ENCODE assay signal across 35 cellular contexts in the genomic region with DNA sequence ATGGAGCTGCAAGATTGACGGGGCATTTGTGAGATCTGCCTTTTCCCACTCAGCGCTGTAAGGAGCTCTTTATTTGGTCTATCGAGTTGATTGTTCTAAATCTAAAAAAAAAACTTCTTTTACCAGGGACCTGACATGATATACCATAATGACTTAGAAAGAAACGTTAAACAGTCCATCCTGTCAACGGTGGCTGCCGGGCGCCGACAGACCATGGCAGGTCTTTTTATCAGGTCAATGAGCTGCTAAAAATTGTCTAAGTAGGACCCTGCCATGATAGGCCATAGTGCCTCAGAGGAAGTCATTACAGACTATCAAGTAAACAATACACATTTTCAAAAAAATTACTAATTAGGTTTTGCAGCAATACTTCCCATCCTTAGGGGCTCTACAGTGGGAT.
"Had no signal": no experiment of that assay in that cellular context is flagged by ENCODE, and none has a peak within 500 bp of the region (broad histone marks: within the 10 kb centered on the region; RNA-seq: fewer than 3 reads in every experiment).

No MANE protein-coding gene starts in this region.

- H3K36me3 ChIP-seq: MG63 had no signal

- H3K27me3 ChIP-seq: MG63 had no signal

- H3K27ac ChIP-seq: KMS-11 had no signal

- H3K4me3 ChIP-seq: MG63 had no signal

- H3K9me3 ChIP-seq: MG63 had no signal

- H3K9ac ChIP-seq: KMS-11 had no signal

- DNase-seq: Karpas-422, Kasumi-1, KG1, MG63, MM.1S, MV-4-11, NCI-H1048, NCI-H1092, NCI-H1092 treated with DMSO at 0.1 percent for 48 hours, NCI-H1105, NCI-H1105 treated with DMSO at 0.1 percent for 48 hours, NCI-H1417, NCI-H1417 treated with DMSO at 0.1 percent for 48 hours, NCI-H1436, NCI-H1436 treated with DMSO at 0.1 percent for 48 hours, NCI-H146, NCI-H1694, NCI-H1694 treated with DMSO at 0.1 percent for 48 hours, NCI-H187, NCI-H187 treated with DMSO at 0.1 percent for 48 hours, NCI-H1930, NCI-H2029, NCI-H2029 treated with DMSO at 0.1 percent for 48 hours, NCI-H2081, NCI-H2081 treated with DMSO at 0.1 percent for 48 hours, NCI-H2107, NCI-H2171, NCI-H2171 treated with DMSO at 0.1 percent for 48 hours, NCI-H2227 treated with DMSO at 0.1 percent for 48 hours, NCI-H226, NCI-H345, NCI-H446, NCI-H446 treated with DMSO at 0.1 percent for 48 hours, NCI-H510A had no signal
